ENCODE assay signal across 29 cellular contexts in genomic region chr3:89983449-89983848, GRCh38.
"Had no signal": no experiment of that assay in that cellular context is flagged by ENCODE, and none has a peak within 500 bp of the region (broad histone marks: within the 10 kb centered on the region; RNA-seq: fewer than 3 reads in every experiment).

No MANE protein-coding gene starts in this region.

- FAIRE-seq: urothelium cell line had no signal

- ATAC-seq: stimulated activated effector memory CD8-positive, alpha-beta T cell treated with anti-CD3 and anti-CD28 coated beads, Interleukin-12 subunit alpha, Interleukin-12 subunit beta, amount 100 ng/mL, for 72 hours; stimulated activated memory B cell treated with anti-CD40 and anti-IgM and Interleukin-4, amounts not matched to agents 10 μg/mL and 1 μg/mL and 100 μg/mL, for 72 hours; stimulated activated naive B cell treated with anti-CD40 and anti-IgM and Interleukin-4, amounts not matched to agents 10 μg/mL and 1 μg/mL and 100 μg/mL, for 72 hours; stimulated activated naive CD8-positive, alpha-beta T cell treated with anti-CD3 and anti-CD28 coated beads, Interleukin-15, amount 100 ng/mL, for 72 hours; stimulated activated naive CD8-positive, alpha-beta T cell treated with anti-CD3 and anti-CD28 coated beads, Interleukin-15, Interleukin-2, amounts not matched to agents 100 U/mL and 50 U/mL, for 24 hours; upper lobe of right lung had no signal

- H3K27me3 ChIP-seq: stomach, suprapubic skin, testis, thyroid gland, tibial artery, tibial nerve, transverse colon, upper lobe of left lung, upper lobe of right lung, uterus, vagina had no signal

- H3K4me3 Mint-ChIP-seq: stimulated activated effector memory CD8-positive, alpha-beta T cell treated with anti-CD3 and anti-CD28 coated beads, Interleukin-12 subunit alpha, Interleukin-12 subunit beta, amount 100 ng/mL, for 72 hours; stimulated activated memory B cell treated with anti-CD40 and anti-IgM and Interleukin-4, amounts not matched to agents 10 μg/mL and 1 μg/mL and 100 μg/mL, for 72 hours; stimulated activated naive B cell treated with anti-CD40 and anti-IgM and Interleukin-4, amounts not matched to agents 10 μg/mL and 1 μg/mL and 100 μg/mL, for 72 hours; stimulated activated naive CD8-positive, alpha-beta T cell treated with anti-CD3 and anti-CD28 coated beads, Interleukin-15, amount 100 ng/mL, for 72 hours; stimulated activated naive CD8-positive, alpha-beta T cell treated with anti-CD3 and anti-CD28 coated beads, Interleukin-15, Interleukin-2, amounts not matched to agents 100 ng/mL and 50 ng/mL, for 24 hours; type B pancreatic cell had no signal

- H3K4me3 ChIP-seq: stomach, suprapubic skin, testis, thoracic aorta, thyroid gland, tibial artery, tibial nerve, transverse colon, upper lobe of left lung, upper lobe of right lung, uterus, vagina had no signal

- H3K4me1 Mint-ChIP-seq: stimulated activated effector memory CD8-positive, alpha-beta T cell treated with anti-CD3 and anti-CD28 coated beads, Interleukin-12 subunit alpha, Interleukin-12 subunit beta, amount 100 ng/mL, for 72 hours; stimulated activated memory B cell treated with anti-CD40 and anti-IgM and Interleukin-4, amounts not matched to agents 10 μg/mL and 1 μg/mL and 100 μg/mL, for 72 hours; stimulated activated naive B cell treated with anti-CD40 and anti-IgM and Interleukin-4, amounts not matched to agents 10 μg/mL and 1 μg/mL and 100 μg/mL, for 72 hours; stimulated activated naive CD8-positive, alpha-beta T cell treated with anti-CD3 and anti-CD28 coated beads, Interleukin-15, amount 100 ng/mL, for 72 hours had no signal

- H3K27ac Mint-ChIP-seq: stimulated activated effector memory CD8-positive, alpha-beta T cell treated with anti-CD3 and anti-CD28 coated beads, Interleukin-12 subunit alpha, Interleukin-12 subunit beta, amount 100 ng/mL, for 72 hours; stimulated activated memory B cell treated with anti-CD40 and anti-IgM and Interleukin-4, amounts not matched to agents 10 μg/mL and 1 μg/mL and 100 μg/mL, for 72 hours; stimulated activated naive B cell treated with anti-CD40 and anti-IgM and Interleukin-4, amounts not matched to agents 10 μg/mL and 1 μg/mL and 100 μg/mL, for 72 hours; stimulated activated naive CD8-positive, alpha-beta T cell treated with anti-CD3 and anti-CD28 coated beads, Interleukin-15, amount 100 ng/mL, for 72 hours; stimulated activated naive CD8-positive, alpha-beta T cell treated with anti-CD3 and anti-CD28 coated beads, Interleukin-15, Interleukin-2, amounts not matched to agents 100 ng/mL and 50 ng/mL, for 24 hours; type B pancreatic cell had no signal

- H3K36me3 Mint-ChIP-seq: stimulated activated effector memory CD8-positive, alpha-beta T cell treated with anti-CD3 and anti-CD28 coated beads, Interleukin-12 subunit alpha, Interleukin-12 subunit beta, amount 100 ng/mL, for 72 hours; stimulated activated memory B cell treated with anti-CD40 and anti-IgM and Interleukin-4, amounts not matched to agents 10 μg/mL and 1 μg/mL and 100 μg/mL, for 72 hours; stimulated activated naive B cell treated with anti-CD40 and anti-IgM and Interleukin-4, amounts not matched to agents 10 μg/mL and 1 μg/mL and 100 μg/mL, for 72 hours; type B pancreatic cell had no signal

- H3K27me3 Mint-ChIP-seq: stimulated activated memory B cell treated with anti-CD40 and anti-IgM and Interleukin-4, amounts not matched to agents 10 μg/mL and 1 μg/mL and 100 μg/mL, for 72 hours; stimulated activated naive B cell treated with anti-CD40 and anti-IgM and Interleukin-4, amounts not matched to agents 10 μg/mL and 1 μg/mL and 100 μg/mL, for 72 hours; stimulated activated naive CD8-positive, alpha-beta T cell treated with anti-CD3 and anti-CD28 coated beads, Interleukin-15, amount 100 ng/mL, for 72 hours; stimulated activated naive CD8-positive, alpha-beta T cell treated with anti-CD3 and anti-CD28 coated beads, Interleukin-15, Interleukin-2, amounts not matched to agents 100 ng/mL and 50 ng/mL, for 24 hours; type B pancreatic cell had no signal

- H3K9me3 ChIP-seq: suprapubic skin, testis, thoracic aorta, thyroid gland, tibial artery, transverse colon, upper lobe of left lung, upper lobe of right lung, uterus, vagina had no signal

- H3K27ac ChIP-seq: stomach, suprapubic skin, testis, thoracic aorta, thyroid gland, tibial artery, tibial nerve, transverse colon, upper lobe of left lung, upper lobe of right lung, uterus, vagina had no signal

- H3K4me1 ChIP-seq: stomach, suprapubic skin, testis, thyroid gland, tibial artery, tibial nerve, transverse colon, upper lobe of left lung, upper lobe of right lung, uterus, vagina had no signal

- DNase-seq: stimulated activated CD4-positive, alpha-beta T cell treated with anti-CD3 and anti-CD28 coated beads, Interleukin-2, amount 100 ng/mL, for 48 hours; stimulated activated CD4-positive, alpha-beta T cell treated with anti-CD3 and anti-CD28 coated beads, Interleukin-4, amount 100 ng/mL, for 1 hour; stimulated activated CD4-positive, alpha-beta T cell treated with anti-CD3 and anti-CD28 coated beads, Interleukin-4, amount 100 ng/mL, for 24 hours; stimulated activated CD4-positive, alpha-beta T cell treated with anti-CD3 and anti-CD28 coated beads, Interleukin-4, amount 100 ng/mL, for 4 hours; stimulated activated CD8-positive, alpha-beta memory T cell treated with anti-CD3 and anti-CD28 coated beads, Interleukin-4, amount 100 ng/mL, for 48 hours; stimulated activated naive B cell treated with anti-CD40 and anti-IgM and Interleukin-4, amounts not matched to agents 10 μg/mL and 1 μg/mL and 100 μg/mL, for 72 hours; stimulated activated naive CD4-positive, alpha-beta T cell; stimulated activated naive CD4-positive, alpha-beta T cell treated with Interleukin-2 at 50 U/mL for 16 hours; stimulated activated naive CD8-positive, alpha-beta T cell treated with anti-CD3 and anti-CD28 coated beads, Interleukin-15, amount 100 ng/mL, for 72 hours; stimulated activated naive CD8-positive, alpha-beta T cell treated with anti-CD3 and anti-CD28 coated beads, Interleukin-15, Interleukin-2, amounts not matched to agents 100 U/mL and 50 U/mL, for 24 hours; stomach; substantia nigra; testis; thyroid gland; tibial artery; transverse colon; trophoblast cell; upper lobe of left lung; upper lobe of right lung; uterus had no signal

- H3K36me3 ChIP-seq: stomach, suprapubic skin, thoracic aorta, thyroid gland, tibial artery, tibial nerve, transverse colon, upper lobe of left lung, upper lobe of right lung, uterus, vagina had no signal
